21 cellular contexts compared by ENCODE assay signal in the genomic region with DNA sequence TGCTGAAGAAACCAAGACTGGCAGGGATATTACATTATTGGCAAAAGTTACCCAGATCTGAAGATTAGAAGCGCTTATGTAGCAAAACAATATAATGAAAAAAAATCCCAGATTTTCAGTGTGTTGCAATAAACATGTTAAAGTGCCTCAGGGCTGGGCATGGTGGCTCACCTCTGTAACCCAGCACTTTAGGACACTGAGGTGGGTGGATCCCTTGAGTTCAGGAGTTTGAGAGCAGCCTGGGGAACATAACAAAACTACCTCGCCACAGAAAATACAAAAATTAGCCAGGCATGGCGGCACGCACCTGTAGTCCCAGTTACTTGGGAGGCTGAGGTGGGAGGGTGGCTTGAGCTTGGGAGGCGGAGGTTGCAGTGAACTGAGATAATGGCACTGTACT. TPM values are rescaled to one million over a fixed set of nuclear protein-coding genes. Genes with fewer than 3 reads are reported as not detected.
A peak's percentile ranks its signal among the peaks of the same experiment; 100 is the strongest.
DNase-seq lines count a peak whose midpoint lies in the region; ATAC-seq, FAIRE-seq and TF ChIP-seq lines count a peak whose summit lies in the region.
"Had no signal": no experiment of that assay in that cellular context is flagged by ENCODE, and none has a peak within 500 bp of the region (broad histone marks: within the 10 kb centered on the region; RNA-seq: fewer than 3 reads in every experiment).

No MANE protein-coding gene starts in this region.

- no peak overlapping the region for H3K27ac ChIP-seq in ACC112 (ENCODE audit: low read depth, low read length)
- no peak overlapping the region for H3K27ac ChIP-seq in CD8-positive, alpha-beta T cell (ENCODE audit: low read depth, low read length)
- no peak overlapping the region for H3K27ac ChIP-seq in endothelial cell of umbilical vein (ENCODE audit: insufficient read depth, low read depth, low read length)
- H3K27ac ChIP-seq in A673 (ENCODE audit: low read depth, low read length, poor library complexity, severe bottlenecking): no peak overlapping the region
- H3K27ac ChIP-seq: BLaER1 treated with 17β-estradiol and CSF1 and Interleukin-3, amounts not matched to agents 10 nM and 100 nM; thoracic aorta had no signal

- dilution Hi-C loops in endothelial cell of umbilical vein (cut with MboI; ENCODE audit: extremely low pct_ligation_motif_present, low sequenced_read_pairs): no loop called here

- DNase-seq in CD8-positive, alpha-beta T cell: no peak
- DNase-seq in T-helper 17 cell (no peak), endothelial cell of umbilical vein (ENCODE audit: low read depth, low spot score) (no peak), frontal cortex (ENCODE audit: low spot score in 2 of 2) (no peak), A673 (ENCODE audit: low spot score) (no peak), DMS153 treated with DMSO at 0.1 percent for 48 hours (lab: John Stamatoyannopoulos, UW; ENCODE audit: unreplicated experiment) (no peak)
- DNase-seq: activated CD4-positive, alpha-beta memory T cell treated with anti-CD3 and anti-CD28 coated beads for 36 hours; activated effector memory CD4-positive, alpha-beta T cell treated with Interleukin-2 at 50 U/mL for 16 hours; anterior cingulate cortex; hypothalamus; midbrain; NCI-H2029; NCI-H446; retina; stimulated activated CD4-positive, alpha-beta T cell treated with anti-CD3 and anti-CD28 coated beads, Interleukin-12 subunit alpha, Interleukin-12 subunit beta, amount 100 ng/mL, for 4 hours had no signal

- no peak for ATAC-seq in CD8-positive, alpha-beta T cell
- ATAC-seq in T-helper 17 cell (no peak), HG03280 (IDR thresholded peaks at IDR 0.05; ENCODE audit: unreplicated experiment) (no peak)

- H3K4me1 ChIP-seq in ACC112 (ENCODE audit: control insufficient read depth, insufficient read depth, low read length, unreplicated experiment): peaks cover 36% of the 10 kb centered on the region
- H3K4me1 ChIP-seq in CD8-positive, alpha-beta T cell (ENCODE audit: insufficient read depth, low read length): peaks cover 65% of the 10 kb centered on the region
- H3K4me1 ChIP-seq in endothelial cell of umbilical vein (ENCODE audit: control insufficient read depth, extremely low read depth, insufficient read depth, low read length): peaks cover 27% of the 10 kb centered on the region
- H3K4me1 ChIP-seq in A673 (ENCODE audit: insufficient read depth, low read length, poor library complexity, severe bottlenecking): peaks cover 18% of the 10 kb centered on the region

- no peak overlapping the region for H3K9ac ChIP-seq in endothelial cell of umbilical vein (replicated peaks; ENCODE audit: extremely low read depth, insufficient read depth, low read length)

- H3K9me3 ChIP-seq in CD8-positive, alpha-beta T cell (ENCODE audit: low read length): no peaks in the 10 kb centered on the region
- no peaks in the 10 kb centered on the region for H3K9me3 ChIP-seq in T-helper 17 cell (ENCODE audit: control insufficient read depth, low read length, poor library complexity, severe bottlenecking)
- no peaks in the 10 kb centered on the region for H3K9me3 ChIP-seq in endothelial cell of umbilical vein (replicated peaks; ENCODE audit: control insufficient read depth, insufficient read depth, low read length)
- no peaks in the 10 kb centered on the region for H3K9me3 ChIP-seq in A673 (ENCODE audit: low read depth, low read length, poor library complexity, severe bottlenecking)
- H3K9me3 ChIP-seq: BLaER1 treated with 17β-estradiol and CSF1 and Interleukin-3, amounts not matched to agents 10 nM and 100 nM; thoracic aorta had no signal

- no peak overlapping the region for H3K27ac Mint-ChIP-seq in CD8-positive, alpha-beta T cell
- peak overlapping the region; percentile 91 for H3K27ac Mint-ChIP-seq in T-helper 17 cell
- H3K27ac Mint-ChIP-seq: activated CD4-positive, alpha-beta memory T cell treated with anti-CD3 and anti-CD28 coated beads for 36 hours; IgD-negative memory B cell had no signal

- BruUV-seq in endothelial cell of umbilical vein (replicated peaks; lab: Mats Ljungman, UMichigan) (no TSS peak), A673 (replicated peaks; lab: Mats Ljungman, UMichigan) (no TSS peak)

- H3K4me1 Mint-ChIP-seq in CD8-positive, alpha-beta T cell (ENCODE audit: low read depth): peaks cover 64% of the 10 kb centered on the region
- H3K4me1 Mint-ChIP-seq in T-helper 17 cell: peaks cover 30% of the 10 kb centered on the region

- H3K79me2 ChIP-seq in ACC112 (ENCODE audit: control insufficient read depth, insufficient read depth, low read length, unreplicated experiment) (peaks cover 92% of the 10 kb centered on the region), endothelial cell of umbilical vein (ENCODE audit: control insufficient read depth, insufficient read depth, low read length) (peaks cover 94% of the 10 kb centered on the region)

- FAIRE-seq in endothelial cell of umbilical vein (lab: Jason Lieb, UNC): no peak
- no peak for FAIRE-seq in frontal cortex (lab: Jason Lieb, UNC)
- FAIRE-seq: endometrium had no signal

- intact Hi-C loops in CD8-positive, alpha-beta T cell (cut with DNase I, micrococcal nuclease): loop anchor here (10.0 kb wide), 2 partner anchors 212 to 352 kb away; a partner anchor contains a TSS
- intact Hi-C loops in endothelial cell of umbilical vein (cut with micrococcal nuclease) (no loop called here), A673 (cut with micrococcal nuclease; ENCODE audit: unreplicated experiment) (loop anchor here (10.0 kb wide), 1 partner anchor 88 kb away; a partner anchor contains a TSS)

- no peak for TF ChIP-seq CTCF in CD8-positive, alpha-beta T cell (IDR thresholded peaks at IDR 0.05)
- TF ChIP-seq CTCF in endothelial cell of umbilical vein (IDR thresholded peaks at IDR 0.05; ENCODE audit: extremely low read depth in 1 of 2, insufficient read depth in 1 of 2, low read depth in 1 of 2, low read length in 2 of 2) (no peak), A673 (conservative IDR thresholded peaks at IDR 0.05; ENCODE audit: low read depth, low read length) (no peak)

- H3K27me3 Mint-ChIP-seq in CD8-positive, alpha-beta T cell (ENCODE audit: low read depth): no peaks in the 10 kb centered on the region
- H3K27me3 Mint-ChIP-seq in T-helper 17 cell: no peaks in the 10 kb centered on the region
- H3K27me3 Mint-ChIP-seq: activated CD4-positive, alpha-beta memory T cell treated with anti-CD3 and anti-CD28 coated beads for 36 hours; IgD-negative memory B cell had no signal

- H2AFZ ChIP-seq in ACC112 (ENCODE audit: low read length, unreplicated experiment) (no peak overlapping the region), endothelial cell of umbilical vein (ENCODE audit: low read depth, low read length) (no peak overlapping the region)

- no peaks in the 10 kb centered on the region for H3K27me3 ChIP-seq in ACC112 (ENCODE audit: insufficient read depth, low read length)
- H3K27me3 ChIP-seq in CD8-positive, alpha-beta T cell (ENCODE audit: insufficient read depth, low read length): no peaks in the 10 kb centered on the region
- no peaks in the 10 kb centered on the region for H3K27me3 ChIP-seq in endothelial cell of umbilical vein (ENCODE audit: control insufficient read depth in 2 of 2, insufficient read depth in 2 of 2, low read length in 2 of 2)
- no peaks in the 10 kb centered on the region for H3K27me3 ChIP-seq in A673 (replicated peaks; ENCODE audit: insufficient read depth, low read depth, low read length, poor library complexity)
- H3K27me3 ChIP-seq: BLaER1 treated with 17β-estradiol and CSF1 and Interleukin-3, amounts not matched to agents 10 nM and 100 nM had no signal

- peak overlapping the region; percentile 26 for H3K4me3 Mint-ChIP-seq in CD8-positive, alpha-beta T cell
- peak overlapping the region; percentile 64 for H3K4me3 Mint-ChIP-seq in T-helper 17 cell
- H3K4me3 Mint-ChIP-seq: activated CD4-positive, alpha-beta memory T cell treated with anti-CD3 and anti-CD28 coated beads for 36 hours had no signal

- H3K36me3 Mint-ChIP-seq in CD8-positive, alpha-beta T cell: peaks cover 81% of the 10 kb centered on the region
- H3K36me3 Mint-ChIP-seq in T-helper 17 cell (ENCODE audit: low read depth): peaks cover 9% of the 10 kb centered on the region

- H3K36me3 ChIP-seq in ACC112 (ENCODE audit: insufficient read depth, low read length): peaks cover 65% of the 10 kb centered on the region
- peaks cover 64% of the 10 kb centered on the region for H3K36me3 ChIP-seq in CD8-positive, alpha-beta T cell (ENCODE audit: insufficient read depth, low read length)
- peaks cover 26 to 40% of the 10 kb centered on the region in 2 experiments for H3K36me3 ChIP-seq in endothelial cell of umbilical vein (ENCODE audit: control insufficient read depth in 2 of 2, extremely low read depth in 1 of 2, insufficient read depth in 2 of 2, low read length in 2 of 2)
- peaks cover 51% of the 10 kb centered on the region for H3K36me3 ChIP-seq in A673 (ENCODE audit: insufficient read depth, low read length, poor library complexity, severe bottlenecking)

- H3K4me2 ChIP-seq in endothelial cell of umbilical vein (ENCODE audit: insufficient read depth, low read length): peak overlapping the region; percentile 58

- H3K9me3 Mint-ChIP-seq in CD8-positive, alpha-beta T cell: no peaks in the 10 kb centered on the region
- H3K9me3 Mint-ChIP-seq: activated CD4-positive, alpha-beta memory T cell treated with anti-CD3 and anti-CD28 coated beads for 36 hours; IgD-negative memory B cell had no signal

- H3K4me3 ChIP-seq in ACC112 (ENCODE audit: low read depth, low read length): 0 out of 2 replicates have a peak overlapping the region, but pooled peaks have one; percentile 2
- no peak overlapping the region for H3K4me3 ChIP-seq in CD8-positive, alpha-beta T cell (ENCODE audit: low read depth, low read length)
- H3K4me3 ChIP-seq in endothelial cell of umbilical vein (replicated peaks in 1 of 3; ENCODE audit: insufficient read depth in 1 of 3, low read depth in 1 of 3, low read length in 3 of 3): no peak overlapping the region
- no peak overlapping the region for H3K4me3 ChIP-seq in A673 (ENCODE audit: low read depth, low read length, poor library complexity, severe bottlenecking)

- CTCF ChIA-PET in CD8-positive, alpha-beta T cell (lab: Charles Lee): interaction anchor here (1.1 kb wide), 1 partner anchor 8 kb away, joined by 6 read pairs; no protein-coding TSS in a partner anchor
- CTCF ChIA-PET in endothelial cell of umbilical vein (lab: Charles Lee) (interaction anchor here (0.9 kb wide), 1 partner anchor 14 kb away, joined by 3 read pairs; no protein-coding TSS in a partner anchor), A673 (lab: Charles Lee) (no interaction called here)

- POLR2A ChIA-PET in CD8-positive, alpha-beta T cell (lab: Charles Lee): interaction anchor here (0.7 kb wide), 1 partner anchor 1563 kb away, joined by 3 read pairs; no protein-coding TSS in a partner anchor
- POLR2A ChIA-PET in endothelial cell of umbilical vein (lab: Charles Lee): no interaction called here
- POLR2A ChIA-PET in A673 (lab: Charles Lee; ENCODE audit: low non-redundant PET): no interaction called here

- no peaks in the 10 kb centered on the region for H3K9me1 ChIP-seq in endothelial cell of umbilical vein (replicated peaks; ENCODE audit: control insufficient read depth, extremely low read depth, insufficient read depth, low read length)

- H4K20me1 ChIP-seq in endothelial cell of umbilical vein (replicated peaks; ENCODE audit: control insufficient read depth, extremely low read depth, insufficient read depth, low read length): peaks cover 26% of the 10 kb centered on the region

- no peak for TF ChIP-seq POLR2A in endothelial cell of umbilical vein (IDR thresholded peaks at IDR 0.05; ENCODE audit: low read depth, low read length)

RNA-seq across cellular contexts. Expression of a gene that starts 6.8 kb away (rescaled TPM):
- 100 to 1,000 TPM; 276 to 277 TPM for total RNA-seq in CD8-positive, alpha-beta T cell
- total RNA-seq in T-helper 17 cell: 100 to 1,000 TPM; 259 to 269 TPM
- 206 and 209 TPM in 2 replicates for total RNA-seq in endothelial cell of umbilical vein
- 231 and 245 TPM in 2 replicates for polyA plus RNA-seq in endothelial cell of umbilical vein
- polyA plus RNA-seq in endothelial cell of umbilical vein (2011; cell fraction: cytosol; rRNA removed): 184 and 198 TPM in 2 replicates
- polyA plus RNA-seq in endothelial cell of umbilical vein (2011; cell fraction: nucleus; rRNA removed): 314 and 362 TPM in 2 replicates
- polyA plus RNA-seq in endothelial cell of umbilical vein (2012): 153 and 220 TPM in 2 replicates
- 268 and 284 TPM in 2 replicates for polyA minus RNA-seq in endothelial cell of umbilical vein
- polyA minus RNA-seq in endothelial cell of umbilical vein (2011; cell fraction: cytosol; rRNA and poly(A)+ RNA removed): 126 TPM
- polyA minus RNA-seq in endothelial cell of umbilical vein (2011; cell fraction: nucleus; rRNA and poly(A)+ RNA removed): 284 and 417 TPM in 2 replicates
- total RNA-seq in frontal cortex: 80.7 TPM
- 177 and 178 TPM in 2 replicates for total RNA-seq in A673 (2021)

RNA-seq across cellular contexts. Expression of a gene that starts 14.8 kb away (rescaled TPM):
- total RNA-seq in CD8-positive, alpha-beta T cell: 10 to 100 TPM; 12.5 to 14.0 TPM
- total RNA-seq in T-helper 17 cell (10 to 100 TPM; 11.6 to 11.8 TPM), endothelial cell of umbilical vein (19.1 and 21.5 TPM in 2 replicates), frontal cortex (47.3 TPM), A673 (2021) (26.9 and 37.3 TPM in 2 replicates)
- 6.3 and 8.8 TPM in 2 replicates for polyA plus RNA-seq in endothelial cell of umbilical vein
- polyA plus RNA-seq in endothelial cell of umbilical vein (2011; cell fraction: cytosol; rRNA removed): 11.2 and 13.7 TPM in 2 replicates
- 23.4 and 25.3 TPM in 2 replicates for polyA plus RNA-seq in endothelial cell of umbilical vein (2011; cell fraction: nucleus; rRNA removed)
- 17.7 and 27.4 TPM in 2 replicates for polyA plus RNA-seq in endothelial cell of umbilical vein (2012)
- 6.6 and 9.3 TPM in 2 replicates for polyA minus RNA-seq in endothelial cell of umbilical vein
- polyA minus RNA-seq in endothelial cell of umbilical vein (2011; cell fraction: cytosol; rRNA and poly(A)+ RNA removed): 6.5 TPM
- polyA minus RNA-seq in endothelial cell of umbilical vein (2011; cell fraction: nucleus; rRNA and poly(A)+ RNA removed): 6.0 and 7.4 TPM in 2 replicates
